In genomic region chr19:55454787-55455243, GRCh38 we compare ENCODE assay signal across 7 cellular contexts. TPM values are rescaled to one million over a fixed set of nuclear protein-coding genes. Genes with fewer than 3 reads are reported as not detected.
DNase-seq lines count a peak whose midpoint lies in the region; ATAC-seq and TF ChIP-seq lines count a peak whose summit lies in the region.

No MANE protein-coding gene starts in this region.

- H3K4me3 ChIP-seq in epithelial cell of esophagus (ENCODE audit: low read length) (no peak overlapping the region), osteoblast (ENCODE audit: insufficient read depth, low read length) (no peak overlapping the region)

- no peak overlapping the region for H2AFZ ChIP-seq in osteoblast (ENCODE audit: low read length)

- peaks cover 6% of the 10 kb centered on the region for H3K79me2 ChIP-seq in osteoblast (ENCODE audit: insufficient read depth, low read length)

- H4K20me1 ChIP-seq in osteoblast (ENCODE audit: insufficient read depth, low read length) = peaks cover 36% of the 10 kb centered on the region

- H3K4me2 ChIP-seq in osteoblast (ENCODE audit: insufficient read depth, low read length) = no peak overlapping the region

- H3K36me3 ChIP-seq in osteoblast (ENCODE audit: insufficient read depth, low read length) = no peaks in the 10 kb centered on the region

- POLR2A ChIA-PET in GM10248 (lab: Yijun Ruan, JAX) = no interaction called here

- no peaks in the 10 kb centered on the region for H3K9me3 ChIP-seq in osteoblast (ENCODE audit: low read depth, low read length)

- CTCF ChIA-PET in GM10248 (lab: Yijun Ruan, JAX) = interaction anchor here (1.2 kb wide), 1 partner anchor 199 kb away, joined by 3 read pairs; no protein-coding TSS in a partner anchor

- H3K27ac ChIP-seq in osteoblast (ENCODE audit: low read depth, low read length) = no peak overlapping the region

- peaks cover 1% of the 10 kb centered on the region for H3K4me1 ChIP-seq in osteoblast (ENCODE audit: insufficient read depth, low read length)

- TF ChIP-seq CTCF in GM10248 (IDR thresholded peaks at IDR 0.05; ENCODE audit: control extremely low read depth, extremely low read depth, low read depth, missing control alignments) (peak; percentile 75), epithelial cell of esophagus (IDR thresholded peaks at IDR 0.05; ENCODE audit: insufficient read depth, low read depth, low read length, missing control alignments) (peak; percentile 82), osteoblast (IDR thresholded peaks at IDR 0.05; ENCODE audit: extremely low read depth, low read depth, low read length) (peak; percentile 74)

- peaks cover 22% of the 10 kb centered on the region for H3K27me3 ChIP-seq in osteoblast (ENCODE audit: insufficient read depth, low read length)

- no peak for ATAC-seq in HG03439 (IDR thresholded peaks at IDR 0.05; ENCODE audit: unreplicated experiment)

- peak; percentile 68 for DNase-seq in GM10248 (ENCODE audit: extremely low spot score)
- DNase-seq in NAMALWA (ENCODE audit: low spot score) = peak; percentile 64
- DNase-seq in activated CD4-positive, alpha-beta T cell treated with anti-CD3 and anti-CD28 coated beads, Interleukin-2, amount 50 U/mL, for 4 hours = peak; percentile 41 to 43
- peak; percentile 59 for DNase-seq in epithelial cell of esophagus (ENCODE audit: low read depth)
- DNase-seq in osteoblast (ENCODE audit: insufficient read length, low spot score, missing footprints) = peak; percentile 98
- no peak for DNase-seq in NCI-H2107 (lab: John Stamatoyannopoulos, UW)

RNA-seq across cellular contexts. Expression of gene ISOC2, which starts 6.6 kb away (rescaled TPM):
- total RNA-seq in osteoblast = 55.4 and 65.1 TPM in 2 replicates

RNA-seq across cellular contexts. Expression of gene C19orf85, which starts 9.7 kb away (rescaled TPM):
- not detected in 2 replicates for total RNA-seq in osteoblast

RNA-seq across cellular contexts. Expression of gene SHISA7, which starts 11.7 kb away (rescaled TPM):
- not detected in 2 replicates for total RNA-seq in osteoblast

RNA-seq across cellular contexts. Expression of gene ZNF628, which starts 21.6 kb away (rescaled TPM):
- 1.5 and 2.9 TPM in 2 replicates for total RNA-seq in osteoblast

RNA-seq across cellular contexts. Expression of gene NAT14, which starts 30.2 kb away (rescaled TPM):
- total RNA-seq in osteoblast = 8.3 and 11.2 TPM in 2 replicates
